Comparison of ENCODE assay signal across 8 cellular contexts in the genomic region with DNA sequence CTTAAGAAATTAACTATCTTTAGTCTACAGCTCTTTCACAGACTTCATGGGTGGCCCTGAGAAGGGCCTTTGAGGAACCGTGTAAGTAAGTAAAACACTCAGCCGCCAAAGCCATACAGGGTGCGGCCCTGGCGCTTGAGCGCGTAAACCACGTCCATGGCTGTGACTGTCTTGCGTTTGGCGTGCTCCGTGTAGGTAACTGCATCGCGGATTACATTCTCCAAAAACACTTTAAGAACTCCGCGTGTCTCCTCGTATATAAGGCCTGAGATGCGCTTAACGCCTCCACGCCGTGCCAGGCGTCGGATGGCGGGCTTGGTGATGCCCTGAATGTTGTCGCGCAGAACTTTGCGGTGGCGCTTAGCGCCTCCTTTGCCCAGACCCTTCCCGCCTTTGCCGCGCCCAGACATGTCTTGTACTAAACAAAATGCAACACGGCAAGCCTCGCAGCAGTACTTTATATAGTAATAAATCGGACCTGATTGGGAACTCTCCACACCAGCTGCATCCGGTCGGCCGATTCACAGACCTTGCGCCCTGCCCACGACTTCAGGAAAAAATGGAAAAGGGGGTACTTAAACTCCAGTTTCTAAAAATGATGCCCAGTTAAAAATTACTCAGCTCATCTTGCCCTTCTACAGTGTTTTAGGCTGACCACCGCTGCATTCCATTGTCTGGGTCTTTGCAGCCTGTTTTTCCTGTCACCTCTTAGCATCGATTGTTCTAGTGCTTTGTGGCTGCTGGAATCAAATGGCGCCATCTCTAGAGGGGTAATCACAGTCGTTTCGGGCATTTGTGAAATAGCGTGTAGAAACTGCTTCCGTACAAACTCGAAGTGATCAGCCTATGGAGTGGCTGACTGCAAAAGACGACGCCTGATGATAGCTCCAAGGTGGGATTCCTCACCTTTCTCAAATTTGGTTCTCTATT. TPM values are rescaled to one million over a fixed set of nuclear protein-coding genes. Genes with fewer than 3 reads are reported as not detected.
DNase-seq lines count a peak whose midpoint lies in the region; ATAC-seq and FAIRE-seq lines count a peak whose summit lies in the region.

No MANE protein-coding gene starts in this region.

- WGBS in small intestine, 3 donors, result 3 to 6% (median 5%) methylated on average over 48 of the region's 48 CpGs

- peak; percentile 88 to 90 for DNase-seq in SHP77 (lab: John Stamatoyannopoulos, UW)
- no peak for DNase-seq in SHP77 treated with DMSO at 0.1 percent for 48 hours (lab: John Stamatoyannopoulos, UW)
- no peak for DNase-seq in Karpas-422
- DNase-seq in SW480 (ENCODE audit: low spot score), result peak; percentile 39
- DNase-seq in astrocyte of the hippocampus (ENCODE audit: low read depth, low spot score), result peak; percentile 80
- peak; percentile 79 for DNase-seq in small intestine

- peak overlapping the region; percentile 65 for H2AFZ ChIP-seq in Karpas-422 (ENCODE audit: low read length)

- no peaks in the 10 kb centered on the region for H3K36me3 ChIP-seq in Karpas-422 (ENCODE audit: insufficient read depth, low read length)
- no peaks in the 10 kb centered on the region for H3K36me3 ChIP-seq in iPS-15b (ENCODE audit: control insufficient read depth, insufficient read depth, low read length)
- H3K36me3 ChIP-seq in small intestine (ENCODE audit: control insufficient read depth in 2 of 2, insufficient read depth in 2 of 2, low read length in 2 of 2), result no peaks in the 10 kb centered on the region

- H3K9ac ChIP-seq in Karpas-422 (ENCODE audit: low read length) (peak overlapping the region; percentile 76), iPS-15b (ENCODE audit: low read depth, low read length) (peak overlapping the region; percentile 66)

- no peaks in the 10 kb centered on the region for H3K27me3 ChIP-seq in Karpas-422 (ENCODE audit: low read length)
- no peaks in the 10 kb centered on the region for H3K27me3 ChIP-seq in iPS-15b (ENCODE audit: control insufficient read depth, insufficient read depth, low read length)
- no peaks in the 10 kb centered on the region for H3K27me3 ChIP-seq in small intestine (ENCODE audit: control insufficient read depth in 2 of 2, insufficient read depth in 2 of 2, low read length in 2 of 2)

- H3K4me3 ChIP-seq in Karpas-422 (ENCODE audit: low read length) (peak overlapping the region; percentile 61), iPS-15b (ENCODE audit: low read depth, low read length) (peak overlapping the region; percentile 81), small intestine (ENCODE audit: low read depth in 1 of 2, low read length in 2 of 2) (peak overlapping the region; percentile 51 to 60)

- no peaks in the 10 kb centered on the region for H3K79me2 ChIP-seq in Karpas-422 (ENCODE audit: low read length)

- peaks cover 25% of the 10 kb centered on the region for H3K4me1 ChIP-seq in Karpas-422 (ENCODE audit: low read length)
- H3K4me1 ChIP-seq in iPS-15b (ENCODE audit: control insufficient read depth, insufficient read depth, low read length), result peaks cover 10% of the 10 kb centered on the region
- H3K4me1 ChIP-seq in small intestine (ENCODE audit: control insufficient read depth in 2 of 2, insufficient read depth in 1 of 2, low read depth in 1 of 2, low read length in 1 of 2), result no peaks in the 10 kb centered on the region

- no peak for ATAC-seq in HG02870 (IDR thresholded peaks at IDR 0.05; ENCODE audit: unreplicated experiment)

- H3K9me2 ChIP-seq in Karpas-422 (replicated peaks; ENCODE audit: insufficient read depth, low read length), result no peaks in the 10 kb centered on the region

- no peaks in the 10 kb centered on the region for H4K20me1 ChIP-seq in Karpas-422 (ENCODE audit: insufficient read depth, low read depth, low read length)

- FAIRE-seq in small intestine (lab: Jason Lieb, UNC), result no peak

- no peaks in the 10 kb centered on the region for H3K9me3 ChIP-seq in Karpas-422 (ENCODE audit: low read length)
- H3K9me3 ChIP-seq in iPS-15b (ENCODE audit: control insufficient read depth, insufficient read depth, low read length), result no peaks in the 10 kb centered on the region
- no peaks in the 10 kb centered on the region for H3K9me3 ChIP-seq in small intestine (ENCODE audit: control insufficient read depth, low read depth)

- peak overlapping the region; percentile 70 for H3K4me2 ChIP-seq in Karpas-422 (ENCODE audit: low read depth, low read length, poor library complexity, severe bottlenecking)

- H3K27ac ChIP-seq in Karpas-422 (ENCODE audit: low read length) (0 out of 2 replicates have a peak overlapping the region, but pooled peaks have one; percentile 33), small intestine (ENCODE audit: low read depth in 1 of 2, low read length in 1 of 2) (peak overlapping the region; percentile 88 to 92)

RNA-seq across cellular contexts. Expression of a gene that starts 38.8 kb away (rescaled TPM):
- not detected in 2 replicates for total RNA-seq in Karpas-422 (2014; rRNA removed; shearing (Covaris generic); ENCODE audit: low replicate concordance)
- polyA plus RNA-seq in small intestine, result not detected

Comparison
In these comparisons a context has a peak if more than half of its experiments do, and no peak if none do; other contexts are left out.
1. DNase-seq: peak in SHP77 (2 of 2), SW480 (single experiment), astrocyte of the hippocampus (single experiment) and small intestine (single experiment); none in SHP77 treated with DMSO at 0.1 percent for 48 hours (single experiment) and Karpas-422 (single experiment).
2. Peak in every context shown above with its lines, with median percentiles within 50 percentile points of each other: H3K4me3 ChIP-seq.